18 cellular contexts compared by ENCODE assay signal in the genomic region with DNA sequence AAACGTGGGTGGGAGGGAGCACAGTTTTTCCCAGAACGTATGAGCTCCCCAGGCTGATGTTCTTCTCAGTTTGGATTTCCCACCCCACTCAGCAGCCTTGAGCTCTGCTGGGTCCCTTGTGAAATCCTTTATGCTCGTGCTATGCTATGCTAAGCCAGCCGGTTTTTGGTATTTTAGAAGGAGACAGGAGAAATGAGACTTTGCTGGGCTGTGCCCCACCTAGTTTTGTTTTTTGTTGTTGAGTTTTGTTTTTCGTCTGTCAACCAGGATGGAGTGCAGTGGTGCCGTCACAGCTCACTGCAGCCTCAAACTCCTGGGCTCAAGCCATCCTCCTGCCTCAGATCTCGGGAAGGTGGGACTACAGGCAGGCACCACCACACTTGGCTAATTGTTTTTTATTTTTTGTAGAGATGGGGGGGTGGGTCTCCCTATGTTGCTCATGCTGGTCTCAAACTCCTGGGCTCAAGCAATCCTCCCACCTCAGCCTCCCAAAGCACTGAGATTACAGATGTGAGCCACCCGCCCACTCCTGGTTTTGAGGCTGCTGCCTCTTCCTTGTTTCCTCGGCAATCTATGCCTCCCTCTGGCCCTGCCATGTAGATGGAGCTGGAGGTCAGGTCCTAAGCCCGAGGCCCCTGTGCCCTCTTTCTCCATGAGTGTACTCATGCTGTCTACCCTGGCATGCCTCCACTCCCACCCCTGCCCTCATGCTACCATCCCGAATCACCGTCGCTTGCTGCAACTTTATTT. TPM values are rescaled to one million over a fixed set of nuclear protein-coding genes. Genes with fewer than 3 reads are reported as not detected.
DNase-seq lines count a peak whose midpoint lies in the region; ATAC-seq, FAIRE-seq and TF ChIP-seq lines count a peak whose summit lies in the region.
"Had no signal": no experiment of that assay in that cellular context is flagged by ENCODE, and none has a peak within 500 bp of the region (broad histone marks: within the 10 kb centered on the region; RNA-seq: fewer than 3 reads in every experiment).

No MANE protein-coding gene starts in this region.

- no peaks in the 10 kb centered on the region for H3K27me3 Mint-ChIP-seq in activated T-cell treated with anti-CD3 and anti-CD28 coated beads, Interleukin-2, amount 50 U/mL, for 24 hours
- H3K27me3 Mint-ChIP-seq in activated T-cell treated with anti-CD3 and anti-CD28 coated beads, Interleukin-2, amount 50 U/mL, for 4 hours (ENCODE audit: low read depth), result no peaks in the 10 kb centered on the region

- no peak overlapping the region for H3K27ac Mint-ChIP-seq in activated T-cell treated with anti-CD3 and anti-CD28 coated beads, Interleukin-2, amount 50 U/mL, for 24 hours
- H3K27ac Mint-ChIP-seq in stimulated activated effector memory CD8-positive, alpha-beta T cell treated with anti-CD3 and anti-CD28 coated beads, Interleukin-12 subunit alpha, Interleukin-12 subunit beta, amount 100 ng/mL, for 72 hours, result peak overlapping the region; percentile 16

- H3K27ac ChIP-seq in GM12878 (ENCODE audit: control insufficient read depth, insufficient read depth) (peak overlapping the region; percentile 45), GM23248 (no peak overlapping the region)
- H3K27ac ChIP-seq: ascending aorta, right lobe of liver had no signal

- H3K27me3 ChIP-seq in GM12878 (replicated peaks in 1 of 2; ENCODE audit: control insufficient read depth in 2 of 2, insufficient read depth in 2 of 2, low read length in 1 of 2), result no peaks in the 10 kb centered on the region
- H3K27me3 ChIP-seq in GM23248 (replicated peaks; ENCODE audit: insufficient read depth), result peaks cover 30% of the 10 kb centered on the region
- H3K27me3 ChIP-seq: ascending aorta, dorsolateral prefrontal cortex, right lobe of liver had no signal

- DNase-seq in activated T-cell treated with anti-CD3 and anti-CD28 coated beads, Interleukin-2, amount 50 U/mL, for 24 hours, result peak; percentile 25
- DNase-seq in activated T-cell treated with anti-CD3 and anti-CD28 coated beads, Interleukin-2, amount 50 U/mL, for 4 hours, result no peak
- DNase-seq in GM12878 (ENCODE audit: low read depth, low spot score), result no peak
- no peak for DNase-seq in stimulated activated effector memory CD8-positive, alpha-beta T cell treated with anti-CD3 and anti-CD28 coated beads, Interleukin-12 subunit alpha, Interleukin-12 subunit beta, amount 100 ng/mL, for 72 hours (ENCODE audit: low spot score in 2 of 2)
- DNase-seq in NCI-H2196 treated with DMSO at 0.1 percent for 48 hours (lab: John Stamatoyannopoulos, UW; ENCODE audit: unreplicated experiment), result no peak
- DNase-seq in GM23248, result no peak
- DNase-seq: ACHN; activated CD4-positive, CD25-positive, alpha-beta regulatory T cell; activated T-cell treated with anti-CD3 and anti-CD28 coated beads, Interleukin-2, amount 50 U/mL, for 48 hours; dorsolateral prefrontal cortex; natural killer cell; NCI-H1092; right lobe of liver had no signal

- H3K9me3 Mint-ChIP-seq in activated T-cell treated with anti-CD3 and anti-CD28 coated beads, Interleukin-2, amount 50 U/mL, for 24 hours, result peaks cover 2% of the 10 kb centered on the region
- no peaks in the 10 kb centered on the region for H3K9me3 Mint-ChIP-seq in activated T-cell treated with anti-CD3 and anti-CD28 coated beads, Interleukin-2, amount 50 U/mL, for 4 hours
- H3K9me3 Mint-ChIP-seq in stimulated activated effector memory CD8-positive, alpha-beta T cell treated with anti-CD3 and anti-CD28 coated beads, Interleukin-12 subunit alpha, Interleukin-12 subunit beta, amount 100 ng/mL, for 72 hours, result no peaks in the 10 kb centered on the region
- H3K9me3 Mint-ChIP-seq: natural killer cell had no signal

- no peak overlapping the region for H3K9ac ChIP-seq in GM12878 (ENCODE audit: control insufficient read depth, insufficient read depth, low read length)
- no peak overlapping the region for H3K9ac ChIP-seq in GM23248

- H3K9me3 ChIP-seq in GM12878 (replicated peaks; ENCODE audit: control insufficient read depth, insufficient read depth, low read length) (peaks cover 2% of the 10 kb centered on the region; the same call in 2 of the 3 replicates), GM23248 (ENCODE audit: low read depth) (no peaks in the 10 kb centered on the region)
- H3K9me3 ChIP-seq: ascending aorta, right lobe of liver had no signal

- TF ChIP-seq RAD21 in GM12878 (IDR thresholded peaks at IDR 0.05; ENCODE audit: insufficient read depth, low read depth, low read length), result no peak

- SMC1A ChIA-PET in GM12878 (lab: Charles Lee; ENCODE audit: uncharacterized antibody, unreplicated experiment), result interaction anchor here (1.6 to 2.5 kb wide), 5 partner anchors 9 to 99 kb away, joined by 4 to 14 read pairs (median 6); no protein-coding TSS in a partner anchor

- RAD21 ChIA-PET in GM12878 (lab: Charles Lee; ENCODE audit: unreplicated experiment), result interaction anchor here (0.8 to 1.1 kb wide), 2 partner anchors 9 to 19 kb away, joined by 3 read pairs; no protein-coding TSS in a partner anchor

- H3K36me3 Mint-ChIP-seq in activated T-cell treated with anti-CD3 and anti-CD28 coated beads, Interleukin-2, amount 50 U/mL, for 24 hours (ENCODE audit: low read depth), result no peaks in the 10 kb centered on the region
- H3K36me3 Mint-ChIP-seq in activated T-cell treated with anti-CD3 and anti-CD28 coated beads, Interleukin-2, amount 50 U/mL, for 4 hours (ENCODE audit: insufficient read depth), result no peaks in the 10 kb centered on the region
- no peaks in the 10 kb centered on the region for H3K36me3 Mint-ChIP-seq in stimulated activated effector memory CD8-positive, alpha-beta T cell treated with anti-CD3 and anti-CD28 coated beads, Interleukin-12 subunit alpha, Interleukin-12 subunit beta, amount 100 ng/mL, for 72 hours
- H3K36me3 Mint-ChIP-seq: natural killer cell had no signal

- H3K4me1 Mint-ChIP-seq in activated T-cell treated with anti-CD3 and anti-CD28 coated beads, Interleukin-2, amount 50 U/mL, for 24 hours (ENCODE audit: low read depth), result peaks cover 45% of the 10 kb centered on the region
- H3K4me1 Mint-ChIP-seq in activated T-cell treated with anti-CD3 and anti-CD28 coated beads, Interleukin-2, amount 50 U/mL, for 4 hours (ENCODE audit: low read depth), result peaks cover 44% of the 10 kb centered on the region
- peaks cover 18% of the 10 kb centered on the region for H3K4me1 Mint-ChIP-seq in stimulated activated effector memory CD8-positive, alpha-beta T cell treated with anti-CD3 and anti-CD28 coated beads, Interleukin-12 subunit alpha, Interleukin-12 subunit beta, amount 100 ng/mL, for 72 hours

- H3K36me3 ChIP-seq in GM12878 (ENCODE audit: control insufficient read depth in 2 of 2, insufficient read depth in 2 of 2, low read length in 1 of 2) (no peaks in the 10 kb centered on the region), GM23248 (ENCODE audit: low read depth) (no peaks in the 10 kb centered on the region)
- H3K36me3 ChIP-seq: ascending aorta, right lobe of liver had no signal

- POLR2A ChIA-PET in GM12878 (lab: Charles Lee), result interaction anchor here (0.6 to 1.1 kb wide), 3 partner anchors 9 to 18 kb away, joined by 3 read pairs; partner anchors contain the start of gene MGAT4A

- FAIRE-seq in GM12878 (lab: Jason Lieb, UNC), result no peak
- FAIRE-seq: D721Med had no signal

- WGBS in GM12878 (ENCODE audit: insufficient coverage, insufficient replicate concordance, low lambda C conversion rate, missing lambda C conversion rate), result 16% methylated on average over 13 of the region's 13 CpGs
- 43 to 49% methylated on average over 13 of the region's 13 CpGs for WGBS in GM23248 (ENCODE audit: low coverage in 1 of 2, low lambda C conversion rate in 2 of 2, missing lambda C conversion rate in 2 of 2), 2 experiments

- in situ Hi-C loops in GM12878 (cut with MboI), result no loop called here
- in situ Hi-C loops in GM23248 (cut with MboI), result no loop called here

- TF ChIP-seq EP300 in GM12878 (IDR thresholded peaks at IDR 0.05; ENCODE audit: borderline replicate concordance in 1 of 2, control insufficient read depth in 1 of 2, low read depth in 2 of 2, low read length in 2 of 2), result no peak

- peak overlapping the region; percentile 40; the same call in 1 of the 2 replicates for H2AFZ ChIP-seq in GM12878 (ENCODE audit: control insufficient read depth, low read depth, low read length)
- H2AFZ ChIP-seq in GM23248, result no peak overlapping the region

- H4K20me1 ChIP-seq in GM12878 (ENCODE audit: control insufficient read depth, insufficient read depth) (no peaks in the 10 kb centered on the region), GM23248 (ENCODE audit: insufficient read depth) (no peaks in the 10 kb centered on the region)

- no peak for TF ChIP-seq POLR2A in GM12878 (IDR thresholded peaks at IDR 0.05; ENCODE audit: low read depth, low read length)

- no TSS peak for BruUV-seq in GM12878 (replicated peaks; lab: Mats Ljungman, UMichigan)

- H3K79me2 ChIP-seq in GM12878 (ENCODE audit: control insufficient read depth, insufficient read depth, low read length) (no peaks in the 10 kb centered on the region), GM23248 (ENCODE audit: insufficient read depth) (no peaks in the 10 kb centered on the region)

- TF ChIP-seq CTCF in GM12878 (IDR thresholded peaks at IDR 0.05 in 2 of 3, conservative IDR thresholded peaks at IDR 0.05 in 1 of 3; ENCODE audit: control insufficient read depth in 2 of 3, extremely low read depth in 1 of 3, insufficient read depth in 1 of 3, low read depth in 3 of 3, low read length in 3 of 3), result no peak

- H3K4me3 Mint-ChIP-seq in activated T-cell treated with anti-CD3 and anti-CD28 coated beads, Interleukin-2, amount 50 U/mL, for 24 hours, result no peak overlapping the region
- no peak overlapping the region for H3K4me3 Mint-ChIP-seq in activated T-cell treated with anti-CD3 and anti-CD28 coated beads, Interleukin-2, amount 50 U/mL, for 4 hours
- peak overlapping the region; percentile 4 for H3K4me3 Mint-ChIP-seq in stimulated activated effector memory CD8-positive, alpha-beta T cell treated with anti-CD3 and anti-CD28 coated beads, Interleukin-12 subunit alpha, Interleukin-12 subunit beta, amount 100 ng/mL, for 72 hours
- H3K4me3 Mint-ChIP-seq: natural killer cell had no signal

- H3K4me3 ChIP-seq in GM12878 (peak overlapping the region; percentile 37; the same call in 1 of the 2 replicates), GM23248 (no peak overlapping the region)
- H3K4me3 ChIP-seq: ascending aorta, dorsolateral prefrontal cortex, right lobe of liver had no signal

- H3K4me2 ChIP-seq in GM12878 (ENCODE audit: control insufficient read depth, insufficient read depth) (peak overlapping the region; percentile 51), GM23248 (ENCODE audit: unreplicated experiment) (no peak overlapping the region)

- intact Hi-C loops in GM12878 (cut with micrococcal nuclease; ENCODE audit: unreplicated experiment), result no loop called here

- CTCF ChIA-PET in GM12878 (lab: Yijun Ruan, JAX), result interaction anchor here (0.7 to 3.0 kb wide), 2 partner anchors 9 to 10 kb away, joined by 3 to 17 read pairs; no protein-coding TSS in a partner anchor

- H3F3A ChIP-seq in GM23248 (ENCODE audit: insufficient read depth), result no peaks in the 10 kb centered on the region

- H3K4me1 ChIP-seq in GM12878 (ENCODE audit: control insufficient read depth, insufficient read depth, low read length) (peaks cover 23% of the 10 kb centered on the region), GM23248 (ENCODE audit: insufficient read depth) (no peaks in the 10 kb centered on the region)
- H3K4me1 ChIP-seq: ascending aorta, right lobe of liver had no signal

- no peaks in the 10 kb centered on the region for H3K9me2 ChIP-seq in GM23248 (ENCODE audit: insufficient read depth)

- no peak for ATAC-seq in activated T-cell treated with anti-CD3 and anti-CD28 coated beads, Interleukin-2, amount 50 U/mL, for 4 hours
- ATAC-seq in HG02759 (IDR thresholded peaks at IDR 0.05; ENCODE audit: unreplicated experiment) (peak; percentile 59), GM12878 (peak; percentile 76), GM18868 (IDR thresholded peaks at IDR 0.05; ENCODE audit: unreplicated experiment) (no peak)
- ATAC-seq in stimulated activated effector memory CD8-positive, alpha-beta T cell treated with anti-CD3 and anti-CD28 coated beads, Interleukin-12 subunit alpha, Interleukin-12 subunit beta, amount 100 ng/mL, for 72 hours, result peak; percentile 55
- ATAC-seq: left lobe of liver had no signal

RNA-seq across cellular contexts. Expression of gene MGAT4A, which starts 17.5 kb away (rescaled TPM):
- 10 to 100 TPM; 24.8 to 33.1 (median 32.4) TPM for total RNA-seq in activated T-cell treated with anti-CD3 and anti-CD28 coated beads, Interleukin-2, amount 50 U/mL, for 4 hours
- total RNA-seq in GM12878 (2013; cell fraction: nucleolus; rRNA removed), result 42.2 and 48.0 TPM in 2 replicates
- total RNA-seq in GM12878 (2014; rRNA removed), result 12.8 and 13.2 TPM in 2 replicates
- total RNA-seq in GM12878 (2014; rRNA removed; fragmentation: Illumina TruSeq; extraction: Trizol), result 16.8 and 18.4 TPM in 2 replicates
- total RNA-seq in GM12878 (2021), result 23.1 and 23.4 TPM in 2 replicates
- polyA plus RNA-seq in GM12878 (2011; ENCODE audit: low read depth), result 3.3 TPM
- 4.3 and 9.5 TPM in 2 replicates for polyA plus RNA-seq in GM12878 (2011; rRNA removed)
- 1.2 and 2.1 TPM in 2 replicates for polyA plus RNA-seq in GM12878 (2011; cell fraction: cytosol; rRNA removed)
- polyA plus RNA-seq in GM12878 (2011; cell fraction: nucleus; rRNA removed), result 2.4 and 2.7 TPM in 2 replicates
- 2.3 and 4.2 TPM in 2 replicates for polyA plus RNA-seq in GM12878 (2012)
- 13.3 and 13.6 TPM in 2 replicates for polyA plus RNA-seq in GM12878 (2014; fragmentation: Illumina TruSeq; extraction: Trizol)
- polyA plus RNA-seq in GM12878 (2014; fragmentation: Nextera tagmentation; extraction: Ambion mirVana), result 10 to 100 TPM; 10.2 to 11.9 TPM
- 8.6 and 13.8 TPM in 2 replicates for polyA plus RNA-seq in GM12878 (2014; rRNA removed)
- polyA plus RNA-seq in GM12878 (2016; fragmentation: Nextera tagmentation; extraction: Ambion mirVana), result 10 to 100 TPM; 18.4 to 22.7 TPM
- 4.2 and 9.4 TPM in 2 replicates for polyA minus RNA-seq in GM12878 (2011; rRNA and poly(A)+ RNA removed)
- polyA minus RNA-seq in GM12878 (2011; cell fraction: cytosol; rRNA and poly(A)+ RNA removed), result 0.67 and 1.6 TPM in 2 replicates
- 3.1 and 4.4 TPM in 2 replicates for polyA minus RNA-seq in GM12878 (2011; cell fraction: nucleus; rRNA and poly(A)+ RNA removed)
- total RNA-seq in GM23248 (2014; rRNA removed; shearing (Covaris generic)), result under 0.01 TPM in 1 of 2 replicates, not detected in the other
- polyA plus RNA-seq in GM23248 (2016; fragmentation: Nextera tagmentation; extraction: Ambion mirVana), result not detected in 2 replicates

Comparison
In these comparisons a context has a peak if more than half of its experiments do, and no peak if none do; other contexts are left out.
1. ATAC-seq: peak in HG02759 (single experiment), GM12878 (single experiment) and stimulated activated effector memory CD8-positive, alpha-beta T cell treated with anti-CD3 and anti-CD28 coated beads, Interleukin-12 subunit alpha, Interleukin-12 subunit beta, amount 100 ng/mL, for 72 hours (single experiment); none in activated T-cell treated with anti-CD3 and anti-CD28 coated beads, Interleukin-2, amount 50 U/mL, for 4 hours (0 of 2) and GM18868 (single experiment).
2. RNA of gene MGAT4A, which starts 17.5 kb away (total RNA-seq): 24.8 to 33.1 TPM in activated T-cell treated with anti-CD3 and anti-CD28 coated beads, Interleukin-2, amount 50 U/mL, for 4 hours and 12.8 to 48.0 TPM in GM12878; under 0.01 TPM in GM23248; every median in the first group is over 10 times any median in the second.